Comparison of ENCODE assay signal across 1 cellular context in genomic region chr4:74549936-74550335, GRCh38.
TF ChIP-seq lines count a peak whose summit lies in the region.

No MANE protein-coding gene starts in this region.

TF ChIP-seq in K562, 482 proteins besides CTCF, POLR2A, EP300 and RAD21:
- peak; percentile 72 for TF ChIP-seq TFE3 (CRISPR knock-in tag; IDR thresholded peaks at IDR 0.05)
- TF ChIP-seq ARID2 (IDR thresholded peaks at IDR 0.05), result no peak
